In genomic region chr1:152188673-152189591, GRCh38 we compare ENCODE assay signal across 8 cellular contexts. TPM values are rescaled to one million over a fixed set of nuclear protein-coding genes. Genes with fewer than 3 reads are reported as not detected.
DNase-seq lines count a peak whose midpoint lies in the region; ATAC-seq lines count a peak whose summit lies in the region.

No MANE protein-coding gene starts in this region.

- in situ Hi-C loops in G401 (cut with HindIII; ENCODE audit: low sequenced_read_pairs): no loop called here

- H3K36me3 ChIP-seq in skeletal muscle tissue (ENCODE audit: control insufficient read depth in 3 of 3, insufficient read depth in 3 of 3, low read length in 3 of 3): no peaks in the 10 kb centered on the region

- no peaks in the 10 kb centered on the region for H3K4me1 ChIP-seq in skeletal muscle tissue (ENCODE audit: control insufficient read depth in 3 of 3, insufficient read depth in 3 of 3, low read length in 3 of 3)

- no peaks in the 10 kb centered on the region for H3K9me3 ChIP-seq in skeletal muscle tissue (ENCODE audit: control insufficient read depth in 3 of 3, low read length in 3 of 3)

- H3K27ac ChIP-seq in skeletal muscle tissue (ENCODE audit: low read depth, low read length): no peak overlapping the region

- H3K27me3 ChIP-seq in skeletal muscle tissue (ENCODE audit: control insufficient read depth in 3 of 3, insufficient read depth in 3 of 3, low read length in 3 of 3): peaks cover 0 to 6% (median 3%) of the 10 kb centered on the region in 3 donors

- H3K9ac ChIP-seq in skeletal muscle tissue (ENCODE audit: low read depth in 1 of 3, low read length in 3 of 3): peak overlapping the region in 2 of 3 donors; percentile 51 to 74

- DNase-seq in G401 (ENCODE audit: low spot score) (peak; percentile 11), T-helper 2 cell (peak; percentile 45 to 72 (median 68)), amniotic epithelial cell (ENCODE audit: low read depth) (peak; percentile 38), hepatic stellate cell (ENCODE audit: low spot score) (peak; percentile 30), DMS79 (lab: John Stamatoyannopoulos, UW) (no peak)
- peak; percentile 48 for DNase-seq in Jurkat, Clone E6-1 (ENCODE audit: low read depth, low spot score)

- no peak for ATAC-seq in HG03378 (IDR thresholded peaks at IDR 0.05; ENCODE audit: unreplicated experiment)

- H3K4me3 ChIP-seq in Jurkat, Clone E6-1 (ENCODE audit: low read length): no peak overlapping the region
- peak overlapping the region; percentile 56 to 76 (median 69) for H3K4me3 ChIP-seq in skeletal muscle tissue (ENCODE audit: low read length in 3 of 3)

RNA-seq across cellular contexts. Expression of gene RPTN, which starts 29.9 kb away (rescaled TPM):
- total RNA-seq in G401 (2014; rRNA removed; shearing (Covaris generic)): not detected in 2 replicates
- polyA plus RNA-seq in Jurkat, Clone E6-1 (2012; ENCODE audit: insufficient read depth, insufficient read length): not detected
- not detected for total RNA-seq in skeletal muscle tissue

RNA-seq across cellular contexts. Expression of gene HRNR, which starts 35.1 kb away (rescaled TPM):
- total RNA-seq in G401 (2014; rRNA removed; shearing (Covaris generic)): not detected in 2 replicates
- polyA plus RNA-seq in Jurkat, Clone E6-1 (2012; ENCODE audit: insufficient read depth, insufficient read length): not detected
- total RNA-seq in skeletal muscle tissue: not detected
